ENCODE assay signal across 21 cellular contexts in genomic region chr9:137449081-137449844, GRCh38. TPM values are rescaled to one million over a fixed set of nuclear protein-coding genes. Genes with fewer than 3 reads are reported as not detected.
DNase-seq lines count a peak whose midpoint lies in the region; ATAC-seq lines count a peak whose summit lies in the region.
"Had no signal": no experiment of that assay in that cellular context is flagged by ENCODE, and none has a peak within 500 bp of the region (broad histone marks: within the 10 kb centered on the region; RNA-seq: fewer than 3 reads in every experiment).

No MANE protein-coding gene starts in this region.

- H3K27me3 Mint-ChIP-seq in CD4-positive, CD25-positive, alpha-beta regulatory T cell: peaks cover 5% of the 10 kb centered on the region
- H3K27me3 Mint-ChIP-seq in activated naive CD8-positive, alpha-beta T cell treated with anti-CD3 and anti-CD28 coated beads, Interleukin-2, amount 10 ng/mL, durations not matched to agents 7 days and 5 days: peaks cover 4% of the 10 kb centered on the region
- H3K27me3 Mint-ChIP-seq in naive thymus-derived CD8-positive, alpha-beta T cell: peaks cover 0 to 6% (median 0%) of the 10 kb centered on the region in 5 donors
- H3K27me3 Mint-ChIP-seq: type B pancreatic cell had no signal

- POLR2A ChIA-PET in activated naive CD8-positive, alpha-beta T cell treated with anti-CD3 and anti-CD28 coated beads, Interleukin-2, amount 10 ng/mL, durations not matched to agents 7 days and 5 days (lab: Charles Lee): no interaction called here
- POLR2A ChIA-PET in naive thymus-derived CD8-positive, alpha-beta T cell (lab: Charles Lee): interaction anchor here (1.2 to 1.6 kb wide), 3 partner anchors 10 to 26 kb away, joined by 3 to 4 read pairs (median 3); partner anchors contain the start of genes EXD3, NOXA1 and NSMF

- no peaks in the 10 kb centered on the region for H3K36me3 Mint-ChIP-seq in CD4-positive, CD25-positive, alpha-beta regulatory T cell
- peaks cover 26% of the 10 kb centered on the region for H3K36me3 Mint-ChIP-seq in activated naive CD8-positive, alpha-beta T cell treated with anti-CD3 and anti-CD28 coated beads, Interleukin-2, amount 10 ng/mL, durations not matched to agents 7 days and 5 days
- peaks cover 0 to 20% (median 8%) of the 10 kb centered on the region in 3 donors for H3K36me3 Mint-ChIP-seq in naive thymus-derived CD8-positive, alpha-beta T cell
- H3K36me3 Mint-ChIP-seq: naive B cell, type B pancreatic cell had no signal

- H3K27me3 ChIP-seq in BLaER1: 0 out of 2 replicates have a peak, but pooled peaks cover 5% of the 10 kb centered on the region
- H3K27me3 ChIP-seq in CD4-positive, CD25-positive, alpha-beta regulatory T cell (ENCODE audit: control insufficient read depth, insufficient read depth, low read length): no peaks in the 10 kb centered on the region
- H3K27me3 ChIP-seq: ascending aorta had no signal

- ATAC-seq in CD4-positive, CD25-positive, alpha-beta regulatory T cell (ENCODE audit: low read depth in 2 of 2): no peak
- no peak for ATAC-seq in activated naive CD8-positive, alpha-beta T cell treated with anti-CD3 and anti-CD28 coated beads, Interleukin-2, amount 10 ng/mL, durations not matched to agents 7 days and 5 days (ENCODE audit: low read depth)
- ATAC-seq in naive thymus-derived CD8-positive, alpha-beta T cell: no peak
- ATAC-seq in GM19452 (IDR thresholded peaks at IDR 0.05; ENCODE audit: unreplicated experiment) (no peak), GM21515 (IDR thresholded peaks at IDR 0.05; ENCODE audit: unreplicated experiment) (no peak)

- peak overlapping the region in 2 of 4 donors; percentile 41 to 90 for H3K4me3 Mint-ChIP-seq in CD4-positive, CD25-positive, alpha-beta regulatory T cell
- no peak overlapping the region for H3K4me3 Mint-ChIP-seq in activated naive CD8-positive, alpha-beta T cell treated with anti-CD3 and anti-CD28 coated beads, Interleukin-2, amount 10 ng/mL, durations not matched to agents 7 days and 5 days
- peak overlapping the region in 3 of 10 donors; percentile 6 to 22 (median 14) for H3K4me3 Mint-ChIP-seq in naive thymus-derived CD8-positive, alpha-beta T cell
- H3K4me3 Mint-ChIP-seq: type B pancreatic cell had no signal

- no peak overlapping the region for H3K4me3 ChIP-seq in BLaER1
- no peak overlapping the region for H3K4me3 ChIP-seq in CD4-positive, CD25-positive, alpha-beta regulatory T cell (ENCODE audit: low read depth, low read length)
- H3K4me3 ChIP-seq: ascending aorta, skin epidermis had no signal

- no peak overlapping the region for H3K9ac ChIP-seq in BLaER1

- H3K27ac ChIP-seq in BLaER1: no peak overlapping the region
- no peak overlapping the region for H3K27ac ChIP-seq in CD4-positive, CD25-positive, alpha-beta regulatory T cell (ENCODE audit: insufficient read depth, low read length, poor library complexity, severe bottlenecking)
- H3K27ac ChIP-seq: ascending aorta, skin epidermis had no signal

- H4K20me1 ChIP-seq in BLaER1: peaks cover 67% of the 10 kb centered on the region

- peaks cover 0 to 57% (median 13%) of the 10 kb centered on the region in 4 donors for H3K4me1 Mint-ChIP-seq in CD4-positive, CD25-positive, alpha-beta regulatory T cell
- peaks cover 15% of the 10 kb centered on the region for H3K4me1 Mint-ChIP-seq in activated naive CD8-positive, alpha-beta T cell treated with anti-CD3 and anti-CD28 coated beads, Interleukin-2, amount 10 ng/mL, durations not matched to agents 7 days and 5 days
- H3K4me1 Mint-ChIP-seq in naive thymus-derived CD8-positive, alpha-beta T cell: peaks cover 8 to 49% (median 34%) of the 10 kb centered on the region in 4 donors

- peak overlapping the region; percentile 69 to 72 (median 69) for H3K27ac Mint-ChIP-seq in CD4-positive, CD25-positive, alpha-beta regulatory T cell
- no peak overlapping the region for H3K27ac Mint-ChIP-seq in activated naive CD8-positive, alpha-beta T cell treated with anti-CD3 and anti-CD28 coated beads, Interleukin-2, amount 10 ng/mL, durations not matched to agents 7 days and 5 days
- H3K27ac Mint-ChIP-seq in naive thymus-derived CD8-positive, alpha-beta T cell: peak overlapping the region in 6 of 10 donors; percentile 27 to 99 (median 68)
- H3K27ac Mint-ChIP-seq: progenitor cell of endocrine pancreas, type B pancreatic cell had no signal

- H3K9me3 ChIP-seq in BLaER1: no peaks in the 10 kb centered on the region
- H3K9me3 ChIP-seq in CD4-positive, CD25-positive, alpha-beta regulatory T cell (ENCODE audit: control insufficient read depth in 2 of 2, low read length in 2 of 2): no peaks in the 10 kb centered on the region
- H3K9me3 ChIP-seq: ascending aorta had no signal

- DNase-seq in CD4-positive, CD25-positive, alpha-beta regulatory T cell: no peak
- peak; percentile 29 for DNase-seq in activated naive CD8-positive, alpha-beta T cell treated with anti-CD3 and anti-CD28 coated beads, Interleukin-2, amount 10 ng/mL, durations not matched to agents 7 days and 5 days
- peak in 1 of 10 donors; percentile 61 for DNase-seq in naive thymus-derived CD8-positive, alpha-beta T cell
- DNase-seq in NCI-H82 treated with DMSO at 0.1 percent for 48 hours (lab: John Stamatoyannopoulos, UW; ENCODE audit: unreplicated experiment): no peak
- DNase-seq: cerebellar nuclear complex; effector CD4-positive, alpha-beta T cell; foreskin melanocyte; islet precursor cell; mesenchymal stem cell; naive B cell; NCI-H146; NCI-H2171 treated with DMSO at 0.1 percent for 48 hours; NCI-H526 had no signal

- peaks cover 73% of the 10 kb centered on the region for H3K4me1 ChIP-seq in BLaER1
- peaks cover 51% of the 10 kb centered on the region for H3K4me1 ChIP-seq in CD4-positive, CD25-positive, alpha-beta regulatory T cell (ENCODE audit: control insufficient read depth, insufficient read depth, low read length, poor library complexity, severe bottlenecking)

- peaks cover 26% of the 10 kb centered on the region for H3K36me3 ChIP-seq in BLaER1
- no peaks in the 10 kb centered on the region for H3K36me3 ChIP-seq in CD4-positive, CD25-positive, alpha-beta regulatory T cell (ENCODE audit: control insufficient read depth, insufficient read depth, low read length)

- peak overlapping the region; percentile 45 for H3K4me2 ChIP-seq in BLaER1

- H3K9me3 Mint-ChIP-seq in CD4-positive, CD25-positive, alpha-beta regulatory T cell: no peaks in the 10 kb centered on the region
- H3K9me3 Mint-ChIP-seq in activated naive CD8-positive, alpha-beta T cell treated with anti-CD3 and anti-CD28 coated beads, Interleukin-2, amount 10 ng/mL, durations not matched to agents 7 days and 5 days: no peaks in the 10 kb centered on the region
- peaks cover 0 to 9% (median 0%) of the 10 kb centered on the region in 9 donors for H3K9me3 Mint-ChIP-seq in naive thymus-derived CD8-positive, alpha-beta T cell
- H3K9me3 Mint-ChIP-seq: type B pancreatic cell had no signal

RNA-seq across cellular contexts. Expression of gene ENTPD8, which starts 8.1 kb away (rescaled TPM):
- total RNA-seq in CD4-positive, CD25-positive, alpha-beta regulatory T cell: not detected
- polyA plus RNA-seq in CD4-positive, CD25-positive, alpha-beta regulatory T cell: not detected
- not detected for total RNA-seq in activated naive CD8-positive, alpha-beta T cell treated with anti-CD3 and anti-CD28 coated beads, Interleukin-2, amount 10 ng/mL, durations not matched to agents 7 days and 5 days
- not detected for total RNA-seq in naive thymus-derived CD8-positive, alpha-beta T cell
- polyA plus RNA-seq in naive thymus-derived CD8-positive, alpha-beta T cell: not detected
- total RNA-seq: ascending aorta, M059J had no signal

RNA-seq across cellular contexts. Expression of gene NSMF, which starts 9.9 kb away (rescaled TPM):
- total RNA-seq in CD4-positive, CD25-positive, alpha-beta regulatory T cell: 109 TPM
- polyA plus RNA-seq in CD4-positive, CD25-positive, alpha-beta regulatory T cell: 10 to 100 TPM in 2 of 4 donors, 1 to 10 TPM in 2; 9.3 to 14.5 (median 11.8) TPM
- 10 to 100 TPM; 54.3 to 58.4 TPM for total RNA-seq in activated naive CD8-positive, alpha-beta T cell treated with anti-CD3 and anti-CD28 coated beads, Interleukin-2, amount 10 ng/mL, durations not matched to agents 7 days and 5 days
- 10 to 100 TPM; 19.1 to 19.3 TPM for total RNA-seq in naive thymus-derived CD8-positive, alpha-beta T cell
- 10 to 100 TPM in 1 of 3 donors, 1 to 10 TPM in 2; 7.7 to 14.7 (median 8.2) TPM for polyA plus RNA-seq in naive thymus-derived CD8-positive, alpha-beta T cell

RNA-seq across cellular contexts. Expression of gene NOXA1, which starts 26.1 kb away (rescaled TPM):
- total RNA-seq in CD4-positive, CD25-positive, alpha-beta regulatory T cell: 3.8 TPM
- 1 to 10 TPM in 2 of 4 donors, under 1 TPM in 2; 0.83 to 3.3 (median 1.4) TPM for polyA plus RNA-seq in CD4-positive, CD25-positive, alpha-beta regulatory T cell
- 1 to 10 TPM; 2.8 to 3.7 TPM for total RNA-seq in activated naive CD8-positive, alpha-beta T cell treated with anti-CD3 and anti-CD28 coated beads, Interleukin-2, amount 10 ng/mL, durations not matched to agents 7 days and 5 days
- total RNA-seq in naive thymus-derived CD8-positive, alpha-beta T cell: 1 to 10 TPM; 4.1 to 4.5 TPM
- 1 to 10 TPM in 2 of 3 donors, under 1 TPM in 1; 0.75 to 1.1 (median 1.1) TPM for polyA plus RNA-seq in naive thymus-derived CD8-positive, alpha-beta T cell
- total RNA-seq: M059J had no signal

RNA-seq across cellular contexts. Expression of gene EXD3, which starts 26.3 kb away (rescaled TPM):
- total RNA-seq in CD4-positive, CD25-positive, alpha-beta regulatory T cell: 27.3 TPM
- polyA plus RNA-seq in CD4-positive, CD25-positive, alpha-beta regulatory T cell: 1 to 10 TPM; 4.7 to 7.2 (median 5.7) TPM
- 10 to 100 TPM; 23.4 to 24.7 TPM for total RNA-seq in activated naive CD8-positive, alpha-beta T cell treated with anti-CD3 and anti-CD28 coated beads, Interleukin-2, amount 10 ng/mL, durations not matched to agents 7 days and 5 days
- 10 to 100 TPM; 26.4 to 28.3 TPM for total RNA-seq in naive thymus-derived CD8-positive, alpha-beta T cell
- 1 to 10 TPM; 2.6 to 4.3 (median 3.9) TPM for polyA plus RNA-seq in naive thymus-derived CD8-positive, alpha-beta T cell
